In the genomic region with DNA sequence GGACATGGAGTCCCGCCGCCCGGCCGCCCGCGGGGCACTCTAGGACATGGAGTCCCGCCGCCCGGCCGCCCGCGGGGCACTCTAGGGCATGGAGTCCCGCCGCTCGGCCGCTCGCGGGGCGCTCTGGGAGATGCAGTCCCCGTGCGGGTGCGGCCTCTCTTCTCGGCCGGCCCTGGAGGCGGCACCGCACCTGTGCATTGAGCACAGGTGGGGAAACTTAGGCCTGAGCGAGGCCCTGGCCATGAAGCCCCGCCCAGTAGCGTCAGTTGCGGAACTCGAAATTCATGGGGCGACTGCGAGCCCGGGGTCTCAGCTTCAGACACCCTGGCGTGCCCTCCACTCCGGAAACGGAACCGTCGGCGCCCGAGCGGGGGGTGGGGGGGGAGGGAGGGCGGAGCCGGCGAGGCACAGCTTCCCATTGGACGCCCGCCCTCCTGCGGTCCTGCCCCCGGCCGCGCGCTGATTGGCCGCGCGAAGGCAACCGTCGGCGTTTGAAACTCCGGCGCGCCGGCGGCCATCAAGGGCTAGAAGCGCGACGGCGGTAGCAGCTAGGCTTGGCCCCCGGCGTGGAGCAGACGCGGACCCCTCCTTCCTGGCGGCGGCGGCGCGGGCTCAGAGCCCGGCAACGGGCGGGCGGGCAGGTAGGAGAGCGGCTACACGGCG, we compare ENCODE assay signal across 1 cellular context.
A peak's percentile ranks its signal among the peaks of the same experiment; 100 is the strongest.
TF ChIP-seq lines count a peak whose summit lies in the region.

TACC3 (plus strand) TSS at position 519 of the 663 bp plus-strand sequence. CDS start 1,901 bp downstream, outside the sequence.
A gene with protein sequence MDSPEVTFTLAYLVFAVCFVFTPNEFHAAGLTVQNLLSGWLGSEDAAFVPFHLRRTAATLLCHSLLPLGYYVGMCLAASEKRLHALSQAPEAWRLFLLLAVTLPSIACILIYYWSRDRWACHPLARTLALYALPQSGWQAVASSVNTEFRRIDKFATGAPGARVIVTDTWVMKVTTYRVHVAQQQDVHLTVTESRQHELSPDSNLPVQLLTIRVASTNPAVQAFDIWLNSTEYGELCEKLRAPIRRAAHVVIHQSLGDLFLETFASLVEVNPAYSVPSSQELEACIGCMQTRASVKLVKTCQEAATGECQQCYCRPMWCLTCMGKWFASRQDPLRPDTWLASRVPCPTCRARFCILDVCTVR (minus strand): TSS at position 321 of the 663 bp plus-strand sequence. CDS start 486 bp downstream, outside the sequence.

TF ChIP-seq in K562, 482 proteins besides CTCF, POLR2A, EP300 and RAD21 (continued from another document and continues in another):
- TF ChIP-seq FOXK1 (CRISPR knock-in tag; IDR thresholded peaks at IDR 0.05; ENCODE audit: borderline replicate concordance) (no peak; the same call in 1 of the 2 replicates), CC2D1A (IDR thresholded peaks at IDR 0.05) (no peak), ZKSCAN1 (IDR thresholded peaks at IDR 0.05; ENCODE audit: low read depth, low read length) (no peak), PURB (CRISPR knock-in tag; IDR thresholded peaks at IDR 0.05; ENCODE audit: low read depth) (no peak), FOXP1 (CRISPR knock-in tag; IDR thresholded peaks at IDR 0.05) (no peak), PHB2 (IDR thresholded peaks at IDR 0.05; ENCODE audit: low read depth) (no peak), SRSF1 (IDR thresholded peaks at IDR 0.05; ENCODE audit: low read depth, low read length) (no peak), ZNF212 (CRISPR knock-in tag; IDR thresholded peaks at IDR 0.05) (no peak), ZNF316 (IDR thresholded peaks at IDR 0.05) (no peak), RFX1 (IDR thresholded peaks at IDR 0.05) (no peak), ZBTB11 (CRISPR knock-in tag; IDR thresholded peaks at IDR 0.05) (peak; percentile 86 to 98 (median 94); a peak in 5 of 6 replicates), TSHZ1 (CRISPR knock-in tag; IDR thresholded peaks at IDR 0.05) (no peak), SREBF1 (IDR thresholded peaks at IDR 0.05; ENCODE audit: borderline replicate concordance, low read depth, low read length) (no peak), BRD4 (IDR thresholded peaks at IDR 0.05) (no peak), ZNF197 (CRISPR knock-in tag; IDR thresholded peaks at IDR 0.05; ENCODE audit: low read depth) (no peak), NFYB (IDR thresholded peaks at IDR 0.05; ENCODE audit: extremely low read depth, insufficient read length) (peak; percentile 30), MBD2 (IDR thresholded peaks at IDR 0.05; ENCODE audit: borderline replicate concordance, low read depth) (0 out of 2 replicates have a peak, but pooled peaks have one; percentile 31), ZNF274 (IDR thresholded peaks at IDR 0.05; ENCODE audit: borderline replicate concordance, low read depth, low read length) (no peak), ETV6 (IDR thresholded peaks at IDR 0.05; ENCODE audit: borderline replicate concordance in 1 of 2, low read depth in 2 of 2, low read length in 1 of 2) (no peak), ETV6 (CRISPR knock-in tag; IDR thresholded peaks at IDR 0.05; ENCODE audit: borderline replicate concordance) (no peak), ZNF77 (CRISPR knock-in tag; IDR thresholded peaks at IDR 0.05) (no peak), FOXJ2 (tag; IDR thresholded peaks at IDR 0.05) (no peak), HNRNPUL1 (IDR thresholded peaks at IDR 0.05; ENCODE audit: low read length) (no peak), ZBTB17 (CRISPR knock-in tag; IDR thresholded peaks at IDR 0.05) (no peak), HOXB6 (CRISPR knock-in tag; IDR thresholded peaks at IDR 0.05; ENCODE audit: borderline replicate concordance) (no peak), ZZZ3 (IDR thresholded peaks at IDR 0.05) (no peak), ZSCAN29 (IDR thresholded peaks at IDR 0.05) (no peak), NR2C2 (CRISPR knock-in tag; IDR thresholded peaks at IDR 0.05) (peak; percentile 96), NR2C2 (tag; IDR thresholded peaks at IDR 0.05) (peak; percentile 99), CAMTA2 (CRISPR knock-in tag; conservative IDR thresholded peaks at IDR 0.05) (no peak), ZFP30 (CRISPR knock-in tag; IDR thresholded peaks at IDR 0.05; ENCODE audit: borderline replicate concordance) (no peak), E2F4 (CRISPR knock-in tag; IDR thresholded peaks at IDR 0.05; ENCODE audit: low read depth) (peak; percentile 96), ZNF124 (CRISPR knock-in tag; IDR thresholded peaks at IDR 0.05) (no peak), SP1 (CRISPR knock-in tag; IDR thresholded peaks at IDR 0.05) (peak; percentile 64; the same call in 1 of the 2 replicates), CBX5 (IDR thresholded peaks at IDR 0.05; ENCODE audit: borderline replicate concordance, low read depth) (no peak), ZNF696 (CRISPR knock-in tag; conservative IDR thresholded peaks at IDR 0.05) (no peak), SRSF9 (IDR thresholded peaks at IDR 0.05; ENCODE audit: borderline replicate concordance, low read depth, low read length) (no peak)
- TF ChIP-seq, protein P1, sequence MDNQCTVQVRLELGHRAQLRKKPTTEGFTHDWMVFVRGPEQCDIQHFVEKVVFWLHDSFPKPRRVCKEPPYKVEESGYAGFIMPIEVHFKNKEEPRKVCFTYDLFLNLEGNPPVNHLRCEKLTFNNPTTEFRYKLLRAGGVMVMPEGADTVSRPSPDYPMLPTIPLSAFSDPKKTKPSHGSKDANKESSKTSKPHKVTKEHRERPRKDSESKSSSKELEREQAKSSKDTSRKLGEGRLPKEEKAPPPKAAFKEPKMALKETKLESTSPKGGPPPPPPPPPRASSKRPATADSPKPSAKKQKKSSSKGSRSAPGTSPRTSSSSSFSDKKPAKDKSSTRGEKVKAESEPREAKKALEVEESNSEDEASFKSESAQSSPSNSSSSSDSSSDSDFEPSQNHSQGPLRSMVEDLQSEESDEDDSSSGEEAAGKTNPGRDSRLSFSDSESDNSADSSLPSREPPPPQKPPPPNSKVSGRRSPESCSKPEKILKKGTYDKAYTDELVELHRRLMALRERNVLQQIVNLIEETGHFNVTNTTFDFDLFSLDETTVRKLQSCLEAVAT (IDR thresholded peaks at IDR 0.05), result no peak
- TF ChIP-seq, protein P2, sequence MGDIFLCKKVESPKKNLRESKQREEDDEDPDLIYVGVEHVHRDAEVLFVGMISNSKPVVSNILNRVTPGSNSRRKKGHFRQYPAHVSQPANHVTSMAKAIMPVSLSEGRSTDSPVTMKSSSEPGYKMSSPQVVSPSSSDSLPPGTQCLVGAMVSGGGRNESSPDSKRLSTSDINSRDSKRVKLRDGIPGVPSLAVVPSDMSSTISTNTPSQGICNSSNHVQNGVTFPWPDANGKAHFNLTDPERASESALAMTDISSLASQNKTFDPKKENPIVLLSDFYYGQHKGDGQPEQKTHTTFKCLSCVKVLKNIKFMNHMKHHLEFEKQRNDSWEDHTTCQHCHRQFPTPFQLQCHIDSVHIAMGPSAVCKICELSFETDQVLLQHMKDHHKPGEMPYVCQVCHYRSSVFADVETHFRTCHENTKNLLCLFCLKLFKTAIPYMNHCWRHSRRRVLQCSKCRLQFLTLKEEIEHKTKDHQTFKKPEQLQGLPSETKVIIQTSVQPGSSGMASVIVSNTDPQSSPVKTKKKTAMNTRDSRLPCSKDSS (IDR thresholded peaks at IDR 0.05; ENCODE audit: low read depth, partially characterized antibody), result no peak
- TF ChIP-seq, protein P3, sequence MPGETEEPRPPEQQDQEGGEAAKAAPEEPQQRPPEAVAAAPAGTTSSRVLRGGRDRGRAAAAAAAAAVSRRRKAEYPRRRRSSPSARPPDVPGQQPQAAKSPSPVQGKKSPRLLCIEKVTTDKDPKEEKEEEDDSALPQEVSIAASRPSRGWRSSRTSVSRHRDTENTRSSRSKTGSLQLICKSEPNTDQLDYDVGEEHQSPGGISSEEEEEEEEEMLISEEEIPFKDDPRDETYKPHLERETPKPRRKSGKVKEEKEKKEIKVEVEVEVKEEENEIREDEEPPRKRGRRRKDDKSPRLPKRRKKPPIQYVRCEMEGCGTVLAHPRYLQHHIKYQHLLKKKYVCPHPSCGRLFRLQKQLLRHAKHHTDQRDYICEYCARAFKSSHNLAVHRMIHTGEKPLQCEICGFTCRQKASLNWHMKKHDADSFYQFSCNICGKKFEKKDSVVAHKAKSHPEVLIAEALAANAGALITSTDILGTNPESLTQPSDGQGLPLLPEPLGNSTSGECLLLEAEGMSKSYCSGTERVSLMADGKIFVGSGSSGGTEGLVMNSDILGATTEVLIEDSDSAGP (CRISPR knock-in tag; IDR thresholded peaks at IDR 0.05), result no peak
- TF ChIP-seq, protein P4, sequence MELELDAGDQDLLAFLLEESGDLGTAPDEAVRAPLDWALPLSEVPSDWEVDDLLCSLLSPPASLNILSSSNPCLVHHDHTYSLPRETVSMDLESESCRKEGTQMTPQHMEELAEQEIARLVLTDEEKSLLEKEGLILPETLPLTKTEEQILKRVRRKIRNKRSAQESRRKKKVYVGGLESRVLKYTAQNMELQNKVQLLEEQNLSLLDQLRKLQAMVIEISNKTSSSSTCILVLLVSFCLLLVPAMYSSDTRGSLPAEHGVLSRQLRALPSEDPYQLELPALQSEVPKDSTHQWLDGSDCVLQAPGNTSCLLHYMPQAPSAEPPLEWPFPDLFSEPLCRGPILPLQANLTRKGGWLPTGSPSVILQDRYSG (tag; conservative IDR thresholded peaks at IDR 0.05; ENCODE audit: low read depth), result no peak
- TF ChIP-seq, protein P5, sequence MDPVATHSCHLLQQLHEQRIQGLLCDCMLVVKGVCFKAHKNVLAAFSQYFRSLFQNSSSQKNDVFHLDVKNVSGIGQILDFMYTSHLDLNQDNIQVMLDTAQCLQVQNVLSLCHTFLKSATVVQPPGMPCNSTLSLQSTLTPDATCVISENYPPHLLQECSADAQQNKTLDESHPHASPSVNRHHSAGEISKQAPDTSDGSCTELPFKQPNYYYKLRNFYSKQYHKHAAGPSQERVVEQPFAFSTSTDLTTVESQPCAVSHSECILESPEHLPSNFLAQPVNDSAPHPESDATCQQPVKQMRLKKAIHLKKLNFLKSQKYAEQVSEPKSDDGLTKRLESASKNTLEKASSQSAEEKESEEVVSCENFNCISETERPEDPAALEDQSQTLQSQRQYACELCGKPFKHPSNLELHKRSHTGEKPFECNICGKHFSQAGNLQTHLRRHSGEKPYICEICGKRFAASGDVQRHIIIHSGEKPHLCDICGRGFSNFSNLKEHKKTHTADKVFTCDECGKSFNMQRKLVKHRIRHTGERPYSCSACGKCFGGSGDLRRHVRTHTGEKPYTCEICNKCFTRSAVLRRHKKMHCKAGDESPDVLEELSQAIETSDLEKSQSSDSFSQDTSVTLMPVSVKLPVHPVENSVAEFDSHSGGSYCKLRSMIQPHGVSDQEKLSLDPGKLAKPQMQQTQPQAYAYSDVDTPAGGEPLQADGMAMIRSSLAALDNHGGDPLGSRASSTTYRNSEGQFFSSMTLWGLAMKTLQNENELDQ (CRISPR knock-in tag; IDR thresholded peaks at IDR 0.05; ENCODE audit: borderline replicate concordance), result no peak
